Comparison of ENCODE assay signal across 9 cellular contexts in the genomic region with DNA sequence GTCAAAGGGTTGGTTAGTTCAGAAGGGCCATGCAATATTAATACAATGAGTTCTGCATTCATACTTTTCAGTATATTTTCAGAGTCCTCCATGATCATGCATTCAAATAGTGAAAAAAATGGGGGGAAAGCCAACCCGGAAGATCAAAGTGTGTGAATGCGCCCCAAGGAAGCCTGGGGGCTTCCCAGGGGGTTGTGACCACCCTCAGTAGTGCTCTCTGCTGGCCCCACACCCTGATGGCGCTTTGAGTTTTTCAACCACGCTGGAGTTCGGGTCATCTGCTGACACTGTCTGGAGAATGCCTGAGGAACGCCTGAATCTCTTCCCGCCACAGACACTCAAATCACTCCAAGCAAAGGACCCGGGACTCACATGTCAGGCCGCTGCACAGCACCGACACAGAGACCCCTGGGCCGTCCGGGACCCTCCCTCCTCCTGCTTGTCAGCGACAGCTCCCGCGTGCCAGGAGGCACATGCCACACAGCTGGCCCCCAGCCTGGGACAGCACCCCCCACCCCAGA. TPM values are rescaled to one million over a fixed set of nuclear protein-coding genes. Genes with fewer than 3 reads are reported as not detected.
DNase-seq lines count a peak whose midpoint lies in the region; ATAC-seq and TF ChIP-seq lines count a peak whose summit lies in the region.
"Had no signal": no experiment of that assay in that cellular context is flagged by ENCODE, and none has a peak within 500 bp of the region (broad histone marks: within the 10 kb centered on the region; RNA-seq: fewer than 3 reads in every experiment).

No MANE protein-coding gene starts in this region.

- H3K27me3 ChIP-seq in thymus (ENCODE audit: control insufficient read depth, insufficient read depth), result peaks cover 28% of the 10 kb centered on the region

- H3K27ac ChIP-seq in thymus (ENCODE audit: low read depth), result peak overlapping the region; percentile 48

- 9% methylated on average over 15 of the region's 15 CpGs for WGBS in thymus

- H3K4me3 ChIP-seq in astrocyte of the spinal cord (ENCODE audit: low read depth, low read length) (peak overlapping the region; percentile 80), thymus (ENCODE audit: low read length) (peak overlapping the region; percentile 35)

- no peaks in the 10 kb centered on the region for H3K9me3 ChIP-seq in thymus (ENCODE audit: control insufficient read depth)

- peak; percentile 31 for TF ChIP-seq CTCF in astrocyte of the spinal cord (IDR thresholded peaks at IDR 0.05; ENCODE audit: low read depth, low read length)

- H3K36me3 ChIP-seq in thymus (ENCODE audit: control insufficient read depth, insufficient read depth), result no peaks in the 10 kb centered on the region

- in situ Hi-C loops in astrocyte of the spinal cord (cut with HindIII; ENCODE audit: low sequenced_read_pairs), result no loop called here

- ATAC-seq in left lobe of liver, result peak; percentile 34
- no peak for ATAC-seq in GM18861 (IDR thresholded peaks at IDR 0.05; ENCODE audit: unreplicated experiment)
- ATAC-seq in GM19023 (IDR thresholded peaks at IDR 0.05; ENCODE audit: unreplicated experiment), result no peak

- no peaks in the 10 kb centered on the region for H3K4me1 ChIP-seq in thymus (ENCODE audit: control insufficient read depth, insufficient read depth, low read length)

- DNase-seq in NCI-H1092 treated with DMSO at 0.1 percent for 48 hours (lab: John Stamatoyannopoulos, UW) (peak; percentile 22), NCI-H1092 (lab: John Stamatoyannopoulos, UW) (no peak), astrocyte of the spinal cord (ENCODE audit: low read depth, low spot score) (no peak), left lobe of liver (ENCODE audit: low spot score) (no peak)
- no peak for DNase-seq in central memory CD4-positive, alpha-beta T cell
- DNase-seq: activated T-cell treated with anti-CD3 and anti-CD28 coated beads, Interleukin-2, amount 50 U/mL, for 48 hours had no signal

RNA-seq across cellular contexts. Expression of a gene that starts 1.0 kb away (rescaled TPM):
- 47.2 TPM for total RNA-seq in left lobe of liver
- polyA plus RNA-seq in thymus, result 6.2 TPM
